ENCODE assay signal across 21 cellular contexts in genomic region chr2:162369577-162369976, GRCh38.
"Had no signal": no experiment of that assay in that cellular context is flagged by ENCODE, and none has a peak within 500 bp of the region (broad histone marks: within the 10 kb centered on the region; RNA-seq: fewer than 3 reads in every experiment).

No MANE protein-coding gene starts in this region.

- ATAC-seq: activated naive CD8-positive, alpha-beta T cell treated with anti-CD3 and anti-CD28 coated beads, Interleukin-2, amount 50 U/mL, for 24 hours; body of pancreas; esophagus mucosa; heart right ventricle; left lung; lower lobe of right lung; natural killer cell; stimulated activated naive B cell treated with anti-CD40 and anti-IgM and Interleukin-4, amounts not matched to agents 10 μg/mL and 1 μg/mL and 100 μg/mL, for 72 hours had no signal

- H3K27me3 ChIP-seq: body of pancreas, heart right ventricle, left lung, neural progenitor cell, right atrium auricular region, stomach, vagina had no signal

- H3K36me3 ChIP-seq: heart right ventricle, left lung, lower lobe of right lung, neural progenitor cell, right atrium auricular region, stomach, vagina had no signal

- H3K27ac ChIP-seq: body of pancreas, heart right ventricle, left lung, lower lobe of right lung, neural progenitor cell, right atrium auricular region, stomach, vagina, VCaP had no signal

- DNase-seq: activated CD4-positive, alpha-beta T cell treated with anti-CD3 and anti-CD28 coated beads for 4 hours; activated CD4-positive, alpha-beta T cell treated with anti-CD3 and anti-CD28 coated beads, Interleukin-2, amount 50 U/mL, for 4 hours; activated effector memory CD4-positive, alpha-beta T cell treated with anti-CD3 and anti-CD28 coated beads, Interleukin-2, amount 50 U/mL, for 16 hours; activated naive CD8-positive, alpha-beta T cell treated with anti-CD3 and anti-CD28 coated beads, Interleukin-2, amount 50 U/mL, for 24 hours; body of pancreas; foreskin melanocyte; heart right ventricle; left lung; lower lobe of right lung; mesenchymal stem cell; natural killer cell; stimulated activated CD4-positive, alpha-beta T cell treated with anti-CD3 and anti-CD28 coated beads, Interleukin-15, amount 100 ng/mL, for 24 hours; stimulated activated CD4-positive, alpha-beta T cell treated with anti-CD3 and anti-CD28 coated beads, Interleukin-2, amount 100 ng/mL, for 24 hours; stimulated activated naive B cell treated with anti-CD40 and anti-IgM and Interleukin-4, amounts not matched to agents 10 μg/mL and 1 μg/mL and 100 μg/mL, for 72 hours; stomach; T-helper 1 cell had no signal

- H3K4me3 ChIP-seq: body of pancreas, heart right ventricle, left lung, lower lobe of right lung, neural progenitor cell, right atrium auricular region, stomach, vagina had no signal

- H3K4me1 ChIP-seq: body of pancreas, left lung, lower lobe of right lung, neural progenitor cell, right atrium auricular region, vagina had no signal

- H3K9me3 ChIP-seq: body of pancreas, heart right ventricle, left lung, lower lobe of right lung, right atrium auricular region, stomach, vagina had no signal
